17 cellular contexts compared by ENCODE assay signal in genomic region chr6:100918152-100918551, GRCh38. TPM values are rescaled to one million over a fixed set of nuclear protein-coding genes. Genes with fewer than 3 reads are reported as not detected.
DNase-seq lines count a peak whose midpoint lies in the region; ATAC-seq lines count a peak whose summit lies in the region.
"Had no signal": no experiment of that assay in that cellular context is flagged by ENCODE, and none has a peak within 500 bp of the region (broad histone marks: within the 10 kb centered on the region; RNA-seq: fewer than 3 reads in every experiment).

No MANE protein-coding gene starts in this region.

- peaks cover 16% of the 10 kb centered on the region for H3K27me3 Mint-ChIP-seq in activated naive CD8-positive, alpha-beta T cell treated with anti-CD3 and anti-CD28 coated beads, Interleukin-2, amount 50 U/mL, for 24 hours
- H3K27me3 Mint-ChIP-seq in activated naive CD8-positive, alpha-beta T cell treated with anti-CD3 and anti-CD28 coated beads for 36 hours: peaks cover 18% of the 10 kb centered on the region
- peaks cover 4% of the 10 kb centered on the region for H3K27me3 Mint-ChIP-seq in activated T-helper 17 cell treated with anti-CD3 and anti-CD28 coated beads, Interleukin-2, amount 50 U/mL, for 72 hours
- peaks cover 9 to 19% of the 10 kb centered on the region in 2 donors for H3K27me3 Mint-ChIP-seq in stimulated activated naive B cell treated with anti-CD40 and anti-IgM and Interleukin-4, amounts not matched to agents 10 μg/mL and 1 μg/mL and 100 μg/mL, for 72 hours
- H3K27me3 Mint-ChIP-seq: CD4-positive, CD25-positive, alpha-beta regulatory T cell had no signal

- no peak overlapping the region for H3K27ac ChIP-seq in SJCRH30
- H3K27ac ChIP-seq: BLaER1, C4-2B had no signal

- peaks cover 3% of the 10 kb centered on the region; the same call in 1 of the 2 replicates for H3K4me1 ChIP-seq in SJCRH30
- H3K4me1 ChIP-seq: BLaER1 had no signal

- no peaks in the 10 kb centered on the region for H3K4me1 Mint-ChIP-seq in activated naive CD8-positive, alpha-beta T cell treated with anti-CD3 and anti-CD28 coated beads, Interleukin-2, amount 50 U/mL, for 24 hours
- H3K4me1 Mint-ChIP-seq in activated naive CD8-positive, alpha-beta T cell treated with anti-CD3 and anti-CD28 coated beads for 36 hours: no peaks in the 10 kb centered on the region
- no peaks in the 10 kb centered on the region for H3K4me1 Mint-ChIP-seq in activated T-helper 17 cell treated with anti-CD3 and anti-CD28 coated beads, Interleukin-2, amount 50 U/mL, for 72 hours
- H3K4me1 Mint-ChIP-seq in stimulated activated naive B cell treated with anti-CD40 and anti-IgM and Interleukin-4, amounts not matched to agents 10 μg/mL and 1 μg/mL and 100 μg/mL, for 72 hours: no peaks in the 10 kb centered on the region
- H3K4me1 Mint-ChIP-seq: GM23338 had no signal

- peak; percentile 66 for ATAC-seq in activated naive CD8-positive, alpha-beta T cell treated with anti-CD3 and anti-CD28 coated beads, Interleukin-2, amount 50 U/mL, for 24 hours
- peak; percentile 34 for ATAC-seq in activated T-helper 17 cell treated with anti-CD3 and anti-CD28 coated beads, Interleukin-2, amount 50 U/mL, for 72 hours (replicated peaks)
- peak; percentile 41 for ATAC-seq in left colon
- ATAC-seq in stimulated activated naive B cell treated with anti-CD40 and anti-IgM and Interleukin-4, amounts not matched to agents 10 μg/mL and 1 μg/mL and 100 μg/mL, for 72 hours (replicated peaks): peak; percentile 55 to 87
- ATAC-seq: CD8-positive, alpha-beta T cell; GM23338; HCT116 had no signal

- no peak overlapping the region for H3K27ac Mint-ChIP-seq in activated naive CD8-positive, alpha-beta T cell treated with anti-CD3 and anti-CD28 coated beads, Interleukin-2, amount 50 U/mL, for 24 hours
- no peak overlapping the region for H3K27ac Mint-ChIP-seq in activated naive CD8-positive, alpha-beta T cell treated with anti-CD3 and anti-CD28 coated beads for 36 hours
- no peak overlapping the region for H3K27ac Mint-ChIP-seq in activated T-helper 17 cell treated with anti-CD3 and anti-CD28 coated beads, Interleukin-2, amount 50 U/mL, for 72 hours
- no peak overlapping the region for H3K27ac Mint-ChIP-seq in stimulated activated naive B cell treated with anti-CD40 and anti-IgM and Interleukin-4, amounts not matched to agents 10 μg/mL and 1 μg/mL and 100 μg/mL, for 72 hours
- H3K27ac Mint-ChIP-seq: CD4-positive, CD25-positive, alpha-beta regulatory T cell; CD8-positive, alpha-beta T cell; GM23338; H9 had no signal

- no peaks in the 10 kb centered on the region for H3K9me3 ChIP-seq in SJCRH30 (replicated peaks)
- H3K9me3 ChIP-seq: BLaER1, Caco-2 had no signal

- H3K4me3 ChIP-seq in SJCRH30: no peak overlapping the region
- H3K4me3 ChIP-seq: BLaER1, GM23338 had no signal

- H3K27me3 ChIP-seq in SJCRH30: no peaks in the 10 kb centered on the region
- H3K27me3 ChIP-seq: BLaER1 had no signal

- H3K4me3 Mint-ChIP-seq in activated naive CD8-positive, alpha-beta T cell treated with anti-CD3 and anti-CD28 coated beads, Interleukin-2, amount 50 U/mL, for 24 hours: no peak overlapping the region
- no peak overlapping the region for H3K4me3 Mint-ChIP-seq in activated naive CD8-positive, alpha-beta T cell treated with anti-CD3 and anti-CD28 coated beads for 36 hours
- no peak overlapping the region for H3K4me3 Mint-ChIP-seq in activated T-helper 17 cell treated with anti-CD3 and anti-CD28 coated beads, Interleukin-2, amount 50 U/mL, for 72 hours
- no peak overlapping the region for H3K4me3 Mint-ChIP-seq in stimulated activated naive B cell treated with anti-CD40 and anti-IgM and Interleukin-4, amounts not matched to agents 10 μg/mL and 1 μg/mL and 100 μg/mL, for 72 hours
- H3K4me3 Mint-ChIP-seq: CD4-positive, CD25-positive, alpha-beta regulatory T cell; CD8-positive, alpha-beta T cell; GM23338; H9 had no signal

- intact Hi-C loops in left colon (cut with DNase I, micrococcal nuclease): no loop called here

- no peaks in the 10 kb centered on the region for H3K9me3 Mint-ChIP-seq in activated naive CD8-positive, alpha-beta T cell treated with anti-CD3 and anti-CD28 coated beads, Interleukin-2, amount 50 U/mL, for 24 hours
- no peaks in the 10 kb centered on the region for H3K9me3 Mint-ChIP-seq in activated naive CD8-positive, alpha-beta T cell treated with anti-CD3 and anti-CD28 coated beads for 36 hours
- H3K9me3 Mint-ChIP-seq in activated T-helper 17 cell treated with anti-CD3 and anti-CD28 coated beads, Interleukin-2, amount 50 U/mL, for 72 hours: no peaks in the 10 kb centered on the region
- H3K9me3 Mint-ChIP-seq in stimulated activated naive B cell treated with anti-CD40 and anti-IgM and Interleukin-4, amounts not matched to agents 10 μg/mL and 1 μg/mL and 100 μg/mL, for 72 hours: peaks cover 0 to 1% of the 10 kb centered on the region in 2 donors
- H3K9me3 Mint-ChIP-seq: CD8-positive, alpha-beta T cell; GM23338; H9 had no signal

- no peaks in the 10 kb centered on the region for H3K36me3 Mint-ChIP-seq in activated naive CD8-positive, alpha-beta T cell treated with anti-CD3 and anti-CD28 coated beads, Interleukin-2, amount 50 U/mL, for 24 hours (ENCODE audit: low read depth)
- no peaks in the 10 kb centered on the region for H3K36me3 Mint-ChIP-seq in activated naive CD8-positive, alpha-beta T cell treated with anti-CD3 and anti-CD28 coated beads for 36 hours
- H3K36me3 Mint-ChIP-seq in activated T-helper 17 cell treated with anti-CD3 and anti-CD28 coated beads, Interleukin-2, amount 50 U/mL, for 72 hours (ENCODE audit: low read depth): no peaks in the 10 kb centered on the region
- no peaks in the 10 kb centered on the region for H3K36me3 Mint-ChIP-seq in stimulated activated naive B cell treated with anti-CD40 and anti-IgM and Interleukin-4, amounts not matched to agents 10 μg/mL and 1 μg/mL and 100 μg/mL, for 72 hours
- H3K36me3 Mint-ChIP-seq: CD4-positive, CD25-positive, alpha-beta regulatory T cell; CD8-positive, alpha-beta T cell had no signal

- DNase-seq in activated naive CD8-positive, alpha-beta T cell treated with anti-CD3 and anti-CD28 coated beads, Interleukin-2, amount 50 U/mL, for 24 hours: no peak
- no peak for DNase-seq in activated naive CD8-positive, alpha-beta T cell treated with anti-CD3 and anti-CD28 coated beads for 36 hours
- no peak for DNase-seq in left colon
- no peak for DNase-seq in stimulated activated naive B cell treated with anti-CD40 and anti-IgM and Interleukin-4, amounts not matched to agents 10 μg/mL and 1 μg/mL and 100 μg/mL, for 72 hours
- no peak for DNase-seq in activated T-cell treated with anti-CD3 and anti-CD28 coated beads for 4 hours
- no peak for DNase-seq in SJCRH30
- DNase-seq: Caco-2; CD4-positive, CD25-positive, alpha-beta regulatory T cell; CD8-positive, alpha-beta T cell; DMS153; DND-41; H9 had no signal

- H3K36me3 ChIP-seq in SJCRH30: no peaks in the 10 kb centered on the region
- H3K36me3 ChIP-seq: BLaER1 had no signal

RNA-seq across cellular contexts. Expression of gene ASCC3, which starts 37.0 kb away (rescaled TPM):
- 10 to 100 TPM; 50.7 to 53.6 TPM for total RNA-seq in activated naive CD8-positive, alpha-beta T cell treated with anti-CD3 and anti-CD28 coated beads for 36 hours
- 10 to 100 TPM; 58.0 to 87.2 TPM for total RNA-seq in activated T-helper 17 cell treated with anti-CD3 and anti-CD28 coated beads, Interleukin-2, amount 50 U/mL, for 72 hours
- total RNA-seq in left colon: 10 to 100 TPM; 28.6 to 37.2 TPM
- 72.9 and 79.3 TPM in 2 replicates for total RNA-seq in SJCRH30 (2014; rRNA removed; shearing (Covaris generic))
